ENCODE assay signal across 26 cellular contexts in genomic region chr9:95785209-95785608, GRCh38.
"Had no signal": no experiment of that assay in that cellular context is flagged by ENCODE, and none has a peak within 500 bp of the region (broad histone marks: within the 10 kb centered on the region; RNA-seq: fewer than 3 reads in every experiment).

No MANE protein-coding gene starts in this region.

- H3K4me1 ChIP-seq: gastroesophageal sphincter, parathyroid adenoma, psoas muscle, right lobe of liver, spleen, tibial nerve, upper lobe of right lung, vagina had no signal

- H3K79me2 ChIP-seq: hepatocyte, parathyroid adenoma had no signal

- H2AFZ ChIP-seq: hepatocyte, parathyroid adenoma had no signal

- H3K36me3 ChIP-seq: gastroesophageal sphincter, right lobe of liver, spleen, tibial nerve, upper lobe of right lung, vagina had no signal

- H3K9ac ChIP-seq: parathyroid adenoma had no signal

- H3K27ac ChIP-seq: dorsolateral prefrontal cortex, gastroesophageal sphincter, hepatocyte, parathyroid adenoma, psoas muscle, right lobe of liver, spleen, testis, tibial nerve, upper lobe of right lung, vagina had no signal

- H3K4me3 ChIP-seq: dorsolateral prefrontal cortex, gastroesophageal sphincter, hepatocyte, lung, psoas muscle, right lobe of liver, spleen, tibial nerve, upper lobe of right lung, vagina had no signal

- DNase-seq: cortex of kidney; dorsolateral prefrontal cortex; effector CD8-positive, alpha-beta T cell; foreskin fibroblast; left colon; left ventricle myocardium superior; mesendoderm; naive thymus-derived CD4-positive, alpha-beta T cell; nephron progenitor cell; psoas muscle; retina; right lobe of liver; spleen; stimulated activated CD4-positive, alpha-beta T cell treated with anti-CD3 and anti-CD28 coated beads, Interleukin-15, amount 100 ng/mL, for 24 hours; stimulated activated CD4-positive, alpha-beta T cell treated with anti-CD3 and anti-CD28 coated beads, Interleukin-1b, Interleukin-23, amount 100 ng/mL, for 48 hours; stimulated activated CD4-positive, alpha-beta T cell treated with anti-CD3 and anti-CD28 coated beads, Interleukin-4, amount 100 ng/mL, for 4 hours; stimulated activated naive B cell treated with anti-CD40 and anti-IgM and Interleukin-4, amounts not matched to agents 10 μg/mL and 1 μg/mL and 100 μg/mL, for 72 hours; stimulated activated naive CD8-positive, alpha-beta T cell treated with anti-CD3 and anti-CD28 coated beads, Interleukin-15, amount 100 ng/mL, for 72 hours; testis; upper lobe of right lung had no signal

- H3K36me3 Mint-ChIP-seq: naive thymus-derived CD4-positive, alpha-beta T cell; stimulated activated naive B cell treated with anti-CD40 and anti-IgM and Interleukin-4, amounts not matched to agents 10 μg/mL and 1 μg/mL and 100 μg/mL, for 72 hours had no signal

- H3K4me3 Mint-ChIP-seq: naive thymus-derived CD4-positive, alpha-beta T cell; nephron progenitor cell; stimulated activated naive B cell treated with anti-CD40 and anti-IgM and Interleukin-4, amounts not matched to agents 10 μg/mL and 1 μg/mL and 100 μg/mL, for 72 hours; stimulated activated naive CD8-positive, alpha-beta T cell treated with anti-CD3 and anti-CD28 coated beads, Interleukin-15, amount 100 ng/mL, for 72 hours had no signal

- H3K9me3 Mint-ChIP-seq: nephron progenitor cell; stimulated activated naive B cell treated with anti-CD40 and anti-IgM and Interleukin-4, amounts not matched to agents 10 μg/mL and 1 μg/mL and 100 μg/mL, for 72 hours; stimulated activated naive CD8-positive, alpha-beta T cell treated with anti-CD3 and anti-CD28 coated beads, Interleukin-15, amount 100 ng/mL, for 72 hours had no signal

- H3K4me2 ChIP-seq: hepatocyte had no signal

- H3K27me3 ChIP-seq: dorsolateral prefrontal cortex, gastroesophageal sphincter, hepatocyte, right lobe of liver, spleen, testis, tibial nerve, upper lobe of right lung, vagina had no signal

- H3K27ac Mint-ChIP-seq: naive thymus-derived CD4-positive, alpha-beta T cell; nephron progenitor cell; stimulated activated naive B cell treated with anti-CD40 and anti-IgM and Interleukin-4, amounts not matched to agents 10 μg/mL and 1 μg/mL and 100 μg/mL, for 72 hours; stimulated activated naive CD8-positive, alpha-beta T cell treated with anti-CD3 and anti-CD28 coated beads, Interleukin-15, amount 100 ng/mL, for 72 hours had no signal

- H3K9me3 ChIP-seq: gastroesophageal sphincter, psoas muscle, right lobe of liver, spleen, testis, tibial nerve, upper lobe of right lung, vagina had no signal
